Comparison of ENCODE assay signal across 25 cellular contexts in genomic region chr1:237241038-237241437, GRCh38.
"Had no signal": no experiment of that assay in that cellular context is flagged by ENCODE, and none has a peak within 500 bp of the region (broad histone marks: within the 10 kb centered on the region; RNA-seq: fewer than 3 reads in every experiment).

No MANE protein-coding gene starts in this region.

- H3K36me3 ChIP-seq: MG63, SJSA1 had no signal

- FAIRE-seq: RCC 7860 had no signal

- DNase-seq: IMR-90, Karpas-422, KG1, MG63, NCI-H1092, NCI-H1105 treated with DMSO at 0.1 percent for 48 hours, NCI-H1417 treated with DMSO at 0.1 percent for 48 hours, NCI-H146, NCI-H1694 treated with DMSO at 0.1 percent for 48 hours, NCI-H1930, NCI-H2081 treated with DMSO at 0.1 percent for 48 hours, NCI-H2171, NCI-H226, NCI-H446, NCI-H510A, NCI-H524 treated with DMSO at 0.1 percent for 48 hours, NCI-H69, NCI-H774, Right ventricle myocardium superior, RPMI8226, SIG-M5 had no signal

- H3K27me3 ChIP-seq: MG63, SJSA1 had no signal

- H3K27ac ChIP-seq: HL-60, SJSA1, SK-N-MC had no signal

- H3K9me3 ChIP-seq: MG63 had no signal

- H3K4me3 ChIP-seq: MG63, SJSA1, SK-N-MC had no signal

- H3K4me1 ChIP-seq: SJSA1 had no signal
